In the genomic region with DNA sequence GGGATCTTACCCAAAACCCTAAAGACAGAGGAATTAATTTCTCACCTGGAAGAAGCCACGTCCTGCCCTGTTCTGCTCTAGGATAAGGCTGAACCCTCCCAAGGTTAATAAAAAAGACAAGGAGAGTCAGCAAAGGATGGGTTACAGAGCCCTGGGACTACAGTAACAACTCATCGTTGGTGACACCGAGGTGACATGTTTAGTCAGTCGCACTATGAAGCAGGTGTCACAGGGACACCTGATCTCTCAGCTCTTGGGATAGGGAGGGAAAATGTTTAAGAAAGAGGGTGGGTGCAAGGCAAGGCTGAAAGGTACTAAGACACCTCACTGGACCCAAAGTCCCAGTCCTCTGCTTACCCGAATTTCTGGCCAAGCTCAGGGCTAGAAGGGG, we compare ENCODE assay signal across 8 cellular contexts. TPM values are rescaled to one million over a fixed set of nuclear protein-coding genes. Genes with fewer than 3 reads are reported as not detected.
DNase-seq lines count a peak whose midpoint lies in the region; ATAC-seq and TF ChIP-seq lines count a peak whose summit lies in the region.

No MANE protein-coding gene starts in this region.

- H3K4me2 ChIP-seq in MM.1S (ENCODE audit: low read depth, low read length) = peak overlapping the region; percentile 54; the same call in 1 of the 2 replicates
- no peak overlapping the region for H3K4me2 ChIP-seq in OCI-LY7 (ENCODE audit: low read length)

- H3K36me3 ChIP-seq in A673 (ENCODE audit: insufficient read depth, low read length, poor library complexity, severe bottlenecking) (no peaks in the 10 kb centered on the region), MM.1S (replicated peaks; ENCODE audit: insufficient read depth, low read length) (no peaks in the 10 kb centered on the region), OCI-LY7 (ENCODE audit: insufficient read depth, low read length) (no peaks in the 10 kb centered on the region)
- H3K36me3 ChIP-seq in naive thymus-derived CD4-positive, alpha-beta T cell (ENCODE audit: control insufficient read depth in 2 of 3, insufficient read depth in 3 of 3, low read length in 3 of 3) = no peaks in the 10 kb centered on the region

- TF ChIP-seq CTCF in A673 (conservative IDR thresholded peaks at IDR 0.05; ENCODE audit: low read depth, low read length) (no peak), MM.1S (IDR thresholded peaks at IDR 0.05; ENCODE audit: low read length) (no peak), OCI-LY7 (conservative IDR thresholded peaks at IDR 0.05; ENCODE audit: low read length) (no peak)

- peak overlapping the region; percentile 71 for H2AFZ ChIP-seq in MM.1S (ENCODE audit: low read length)
- no peak overlapping the region for H2AFZ ChIP-seq in OCI-LY7 (ENCODE audit: low read length)

- no peaks in the 10 kb centered on the region for H4K20me1 ChIP-seq in MM.1S (ENCODE audit: insufficient read depth, low read length)
- H4K20me1 ChIP-seq in OCI-LY7 (ENCODE audit: insufficient read depth, low read length) = no peaks in the 10 kb centered on the region

- H3K79me2 ChIP-seq in MM.1S (ENCODE audit: low read length) (no peaks in the 10 kb centered on the region), OCI-LY7 (ENCODE audit: insufficient read depth, low read depth, low read length) (no peaks in the 10 kb centered on the region)

- peak overlapping the region; percentile 64 to 69 for H3K4me3 Mint-ChIP-seq in effector memory CD8-positive, alpha-beta T cell
- peak overlapping the region; percentile 78 to 95 (median 90) for H3K4me3 Mint-ChIP-seq in naive thymus-derived CD4-positive, alpha-beta T cell

- intact Hi-C loops in A673 (cut with micrococcal nuclease; ENCODE audit: unreplicated experiment) (no loop called here), OCI-LY7 (cut with micrococcal nuclease; ENCODE audit: unreplicated experiment) (no loop called here)
- intact Hi-C loops in naive thymus-derived CD4-positive, alpha-beta T cell (cut with micrococcal nuclease) = loop anchor here in 1 of 2 donors (1.0 to 10.0 kb wide), 2 partner anchors 208 to 819 kb away; a partner anchor contains a TSS

- POLR2A ChIA-PET in A673 (lab: Charles Lee; ENCODE audit: low non-redundant PET) (interaction anchor here (0.6 kb wide), 1 partner anchor 14 kb away, joined by 3 read pairs; no protein-coding TSS in a partner anchor), OCI-LY7 (lab: Charles Lee) (no interaction called here)
- POLR2A ChIA-PET in naive thymus-derived CD4-positive, alpha-beta T cell (lab: Charles Lee) = no interaction called here

- H3K36me3 Mint-ChIP-seq in effector memory CD8-positive, alpha-beta T cell (ENCODE audit: insufficient read depth) = no peaks in the 10 kb centered on the region
- H3K36me3 Mint-ChIP-seq in naive thymus-derived CD4-positive, alpha-beta T cell = no peaks in the 10 kb centered on the region

- H3K9me3 ChIP-seq in A673 (ENCODE audit: low read depth, low read length, poor library complexity, severe bottlenecking) = no peaks in the 10 kb centered on the region
- H3K9me3 ChIP-seq in MM.1S (replicated peaks; ENCODE audit: insufficient read depth, low read length) = no peaks in the 10 kb centered on the region
- no peaks in the 10 kb centered on the region for H3K9me3 ChIP-seq in naive thymus-derived CD4-positive, alpha-beta T cell (ENCODE audit: control insufficient read depth in 2 of 3, low read length in 3 of 3)
- no peaks in the 10 kb centered on the region for H3K9me3 ChIP-seq in OCI-LY7 (ENCODE audit: low read length)

- CTCF ChIA-PET in A673 (lab: Charles Lee) (no interaction called here), OCI-LY7 (lab: Charles Lee; ENCODE audit: unreplicated experiment) (no interaction called here)
- CTCF ChIA-PET in naive thymus-derived CD4-positive, alpha-beta T cell (lab: Charles Lee) = no interaction called here

- no peaks in the 10 kb centered on the region for H3K9me3 Mint-ChIP-seq in effector memory CD8-positive, alpha-beta T cell
- H3K9me3 Mint-ChIP-seq in naive thymus-derived CD4-positive, alpha-beta T cell = no peaks in the 10 kb centered on the region

- H3K27ac ChIP-seq in A673 (ENCODE audit: low read depth, low read length, poor library complexity, severe bottlenecking) (no peak overlapping the region), MM.1S (ENCODE audit: low read length) (no peak overlapping the region), OCI-LY7 (ENCODE audit: low read depth, low read length, poor library complexity, severe bottlenecking) (no peak overlapping the region)
- H3K27ac ChIP-seq in naive thymus-derived CD4-positive, alpha-beta T cell (ENCODE audit: low read depth, low read length) = peak overlapping the region; percentile 27

- peak overlapping the region; percentile 32 to 80 for H3K27ac Mint-ChIP-seq in effector memory CD8-positive, alpha-beta T cell
- peak overlapping the region in 7 of 9 donors; percentile 66 to 93 (median 78) for H3K27ac Mint-ChIP-seq in naive thymus-derived CD4-positive, alpha-beta T cell

- peaks cover 44 to 63% of the 10 kb centered on the region in 2 donors for H3K27me3 Mint-ChIP-seq in effector memory CD8-positive, alpha-beta T cell
- H3K27me3 Mint-ChIP-seq in naive thymus-derived CD4-positive, alpha-beta T cell = peaks cover 0 to 35% (median 7%) of the 10 kb centered on the region in 5 donors

- peaks cover 3 to 5% of the 10 kb centered on the region in 2 donors for H3K4me1 Mint-ChIP-seq in effector memory CD8-positive, alpha-beta T cell (ENCODE audit: low read depth in 2 of 2)
- peaks cover 3 to 28% (median 24%) of the 10 kb centered on the region in 7 donors for H3K4me1 Mint-ChIP-seq in naive thymus-derived CD4-positive, alpha-beta T cell

- H3K9me2 ChIP-seq in MM.1S (replicated peaks; ENCODE audit: insufficient read depth, low read length) (no peaks in the 10 kb centered on the region), OCI-LY7 (ENCODE audit: insufficient read depth, low read length) (no peaks in the 10 kb centered on the region)

- H3K4me3 ChIP-seq in A673 (ENCODE audit: low read depth, low read length, poor library complexity, severe bottlenecking) = peak overlapping the region; percentile 71
- peak overlapping the region; percentile 59 for H3K4me3 ChIP-seq in MM.1S (ENCODE audit: low read length)
- peak overlapping the region; percentile 42 for H3K4me3 ChIP-seq in naive thymus-derived CD4-positive, alpha-beta T cell (ENCODE audit: low read length)
- no peak overlapping the region for H3K4me3 ChIP-seq in OCI-LY7 (ENCODE audit: low read depth, low read length, poor library complexity, severe bottlenecking)

- H3F3A ChIP-seq in MM.1S (ENCODE audit: insufficient read depth, low read length) = no peaks in the 10 kb centered on the region

- peak overlapping the region; percentile 33; the same call in 1 of the 2 replicates for H3K9ac ChIP-seq in MM.1S (ENCODE audit: low read length)

- no peak for ATAC-seq in effector memory CD8-positive, alpha-beta T cell (replicated peaks)
- ATAC-seq in naive thymus-derived CD4-positive, alpha-beta T cell = no peak
- ATAC-seq in HG03108 (IDR thresholded peaks at IDR 0.05; ENCODE audit: unreplicated experiment) = no peak

- DNase-seq in A673 (ENCODE audit: low spot score) (no peak), MM.1S (no peak), OCI-LY7 (ENCODE audit: low spot score) (no peak), NK-92 (lab: John Stamatoyannopoulos, UW; ENCODE audit: unreplicated experiment) (no peak), NCI-H226 (no peak)
- DNase-seq in effector memory CD8-positive, alpha-beta T cell = no peak
- DNase-seq in naive thymus-derived CD4-positive, alpha-beta T cell = no peak

- H3K4me1 ChIP-seq in A673 (ENCODE audit: insufficient read depth, low read length, poor library complexity, severe bottlenecking) = peaks cover 9% of the 10 kb centered on the region
- no peaks in the 10 kb centered on the region for H3K4me1 ChIP-seq in MM.1S (ENCODE audit: low read length)
- peaks cover 0 to 7% of the 10 kb centered on the region in 2 donors for H3K4me1 ChIP-seq in naive thymus-derived CD4-positive, alpha-beta T cell (ENCODE audit: control insufficient read depth in 2 of 2, insufficient read depth in 2 of 2, low read length in 2 of 2)
- no peaks in the 10 kb centered on the region for H3K4me1 ChIP-seq in OCI-LY7 (ENCODE audit: insufficient read depth, low read length, poor library complexity, severe bottlenecking)

- BruUV-seq in A673 (replicated peaks; lab: Mats Ljungman, UMichigan) (no TSS peak), OCI-LY7 (replicated peaks; lab: Mats Ljungman, UMichigan) (no TSS peak)

- H3K27me3 ChIP-seq in A673 (replicated peaks; ENCODE audit: insufficient read depth, low read depth, low read length, poor library complexity) (peaks cover 4% of the 10 kb centered on the region), MM.1S (replicated peaks; ENCODE audit: insufficient read depth, low read length) (no peaks in the 10 kb centered on the region)
- no peaks in the 10 kb centered on the region for H3K27me3 ChIP-seq in naive thymus-derived CD4-positive, alpha-beta T cell (ENCODE audit: control insufficient read depth in 2 of 2, insufficient read depth in 2 of 2, low read length in 2 of 2)

RNA-seq across cellular contexts. Expression of a gene that starts 0.6 kb away (rescaled TPM):
- total RNA-seq in A673 (2021) (2.5 and 4.0 TPM in 2 replicates), OCI-LY7 (2022) (not detected in 2 replicates)
- 1 to 10 TPM in 3 of 5 experiments, under 1 TPM in 2; 0.56 to 3.0 (median 1.3) TPM for total RNA-seq in naive thymus-derived CD4-positive, alpha-beta T cell
- 1 to 10 TPM; 1.0 to 1.7 TPM for polyA plus RNA-seq in naive thymus-derived CD4-positive, alpha-beta T cell
- not detected in 2 replicates for total RNA-seq in OCI-LY7 (2014; rRNA removed; shearing (Covaris generic))
